ENCODE assay signal across 1 cellular context in genomic region chr19:15337202-15337601, GRCh38.
TF ChIP-seq lines count a peak whose summit lies in the region.

No MANE protein-coding gene starts in this region.

TF ChIP-seq in GM23338, 12 proteins besides CTCF, POLR2A, EP300 and RAD21 (continued from another document):
- no peak for TF ChIP-seq ZNF462 (CRISPR knock-in tag; IDR thresholded peaks at IDR 0.05)
- no peak for TF ChIP-seq CREB1 (CRISPR knock-in tag; IDR thresholded peaks at IDR 0.05; ENCODE audit: low read depth)
- no peak for TF ChIP-seq ZNF114 (CRISPR knock-in tag; IDR thresholded peaks at IDR 0.05)
